Comparison of ENCODE assay signal across 15 cellular contexts in genomic region chr13:98396071-98396710, GRCh38.
"Had no signal": no experiment of that assay in that cellular context is flagged by ENCODE, and none has a peak within 500 bp of the region (broad histone marks: within the 10 kb centered on the region; RNA-seq: fewer than 3 reads in every experiment).

No MANE protein-coding gene starts in this region.

- H3K9me3 ChIP-seq: heart left ventricle, pancreas, thoracic aorta had no signal

- H3K36me3 ChIP-seq: cardiac muscle cell, thoracic aorta had no signal

- H3K4me3 ChIP-seq: cardiac muscle cell, heart left ventricle, pancreas, thoracic aorta had no signal

- H3K4me1 Mint-ChIP-seq: naive thymus-derived CD4-positive, alpha-beta T cell; stimulated activated effector memory CD8-positive, alpha-beta T cell treated with anti-CD3 and anti-CD28 coated beads, Interleukin-12 subunit alpha, Interleukin-12 subunit beta, amount 100 ng/mL, for 72 hours had no signal

- H3K27me3 ChIP-seq: cardiac muscle cell, heart left ventricle, pancreas had no signal

- ATAC-seq: effector memory CD8-positive, alpha-beta T cell; left ventricle myocardium superior; naive thymus-derived CD4-positive, alpha-beta T cell; sciatic nerve; stimulated activated effector memory CD8-positive, alpha-beta T cell treated with anti-CD3 and anti-CD28 coated beads, Interleukin-12 subunit alpha, Interleukin-12 subunit beta, amount 100 ng/mL, for 72 hours had no signal

- H3K4me3 Mint-ChIP-seq: activated naive CD8-positive, alpha-beta T cell; activated T-helper 1 cell treated with anti-CD3 and anti-CD28 coated beads, Interleukin-12 subunit alpha, Interleukin-12 subunit beta, Interleukin-2, Interleukin-4 antibody, amounts not matched to agents 30 ng/mL and 10 ng/mL and 1 ng/mL, durations not matched to agents 14 hours and 24 hours and 36 hours; effector memory CD8-positive, alpha-beta T cell; naive thymus-derived CD4-positive, alpha-beta T cell; stimulated activated effector memory CD8-positive, alpha-beta T cell treated with anti-CD3 and anti-CD28 coated beads, Interleukin-12 subunit alpha, Interleukin-12 subunit beta, amount 100 ng/mL, for 72 hours had no signal

- H3K27ac Mint-ChIP-seq: activated naive CD8-positive, alpha-beta T cell; activated T-helper 1 cell treated with anti-CD3 and anti-CD28 coated beads, Interleukin-12 subunit alpha, Interleukin-12 subunit beta, Interleukin-2, Interleukin-4 antibody, amounts not matched to agents 30 ng/mL and 10 ng/mL and 1 ng/mL, durations not matched to agents 14 hours and 24 hours and 36 hours; effector memory CD8-positive, alpha-beta T cell; naive thymus-derived CD4-positive, alpha-beta T cell; stimulated activated effector memory CD8-positive, alpha-beta T cell treated with anti-CD3 and anti-CD28 coated beads, Interleukin-12 subunit alpha, Interleukin-12 subunit beta, amount 100 ng/mL, for 72 hours had no signal

- H3K36me3 Mint-ChIP-seq: activated naive CD8-positive, alpha-beta T cell; naive thymus-derived CD4-positive, alpha-beta T cell; stimulated activated effector memory CD8-positive, alpha-beta T cell treated with anti-CD3 and anti-CD28 coated beads, Interleukin-12 subunit alpha, Interleukin-12 subunit beta, amount 100 ng/mL, for 72 hours had no signal

- H3K4me1 ChIP-seq: pancreas had no signal

- H3K27ac ChIP-seq: cardiac muscle cell, heart left ventricle, pancreas, thoracic aorta had no signal

- DNase-seq: activated CD4-positive, alpha-beta T cell treated with anti-CD3 and anti-CD28 coated beads, Interleukin-2, amount 50 U/mL, for 4 hours; activated T-cell treated with anti-CD3 and anti-CD28 coated beads for 4 hours; effector memory CD8-positive, alpha-beta T cell; heart left ventricle; left ventricle myocardium superior; naive thymus-derived CD4-positive, alpha-beta T cell; pancreas; stimulated activated CD4-positive, alpha-beta T cell treated with anti-CD3 and anti-CD28 coated beads, Interleukin-4, amount 100 ng/mL, for 24 hours; T-helper 2 cell had no signal

- H3K9me3 Mint-ChIP-seq: activated T-helper 1 cell treated with anti-CD3 and anti-CD28 coated beads, Interleukin-12 subunit alpha, Interleukin-12 subunit beta, Interleukin-2, Interleukin-4 antibody, amounts not matched to agents 30 ng/mL and 10 ng/mL and 1 ng/mL, durations not matched to agents 14 hours and 24 hours and 36 hours; effector memory CD8-positive, alpha-beta T cell; naive thymus-derived CD4-positive, alpha-beta T cell; stimulated activated effector memory CD8-positive, alpha-beta T cell treated with anti-CD3 and anti-CD28 coated beads, Interleukin-12 subunit alpha, Interleukin-12 subunit beta, amount 100 ng/mL, for 72 hours had no signal
